In genomic region chr17:869067-869466, GRCh38 we compare ENCODE assay signal across 11 cellular contexts.
DNase-seq lines count a peak whose midpoint lies in the region; ATAC-seq and TF ChIP-seq lines count a peak whose summit lies in the region.
"Had no signal": no experiment of that assay in that cellular context is flagged by ENCODE, and none has a peak within 500 bp of the region (broad histone marks: within the 10 kb centered on the region; RNA-seq: fewer than 3 reads in every experiment).

No MANE protein-coding gene starts in this region.

- no peak for TF ChIP-seq CTCF in AG10803 (conservative IDR thresholded peaks at IDR 0.05; ENCODE audit: low read length)
- no peak for TF ChIP-seq CTCF in adrenal gland (IDR thresholded peaks at IDR 0.05)
- TF ChIP-seq CTCF in right atrium auricular region (IDR thresholded peaks at IDR 0.05), result no peak
- TF ChIP-seq CTCF in GM10248 (IDR thresholded peaks at IDR 0.05; ENCODE audit: control extremely low read depth, extremely low read depth, low read depth, missing control alignments), result no peak
- no peak for TF ChIP-seq CTCF in A673 (conservative IDR thresholded peaks at IDR 0.05; ENCODE audit: low read depth, low read length)

- POLR2A ChIA-PET in GM10248 (lab: Yijun Ruan, JAX) (no interaction called here), A673 (lab: Charles Lee; ENCODE audit: low non-redundant PET) (no interaction called here)

- no peak for TF ChIP-seq POLR2A in adrenal gland (IDR thresholded peaks at IDR 0.05)

- no peaks in the 10 kb centered on the region for H3K36me3 ChIP-seq in adrenal gland (replicated peaks in 1 of 2)
- no peaks in the 10 kb centered on the region for H3K36me3 ChIP-seq in right atrium auricular region
- H3K36me3 ChIP-seq in rectal smooth muscle tissue (ENCODE audit: control insufficient read depth, insufficient read depth, low read length), result no peaks in the 10 kb centered on the region
- H3K36me3 ChIP-seq in A673 (ENCODE audit: insufficient read depth, low read length, poor library complexity, severe bottlenecking), result no peaks in the 10 kb centered on the region

- H3K27me3 ChIP-seq in adrenal gland (no peaks in the 10 kb centered on the region), right atrium auricular region (no peaks in the 10 kb centered on the region), rectal smooth muscle tissue (ENCODE audit: control insufficient read depth, insufficient read depth, low read length) (no peaks in the 10 kb centered on the region), A673 (replicated peaks; ENCODE audit: insufficient read depth, low read depth, low read length, poor library complexity) (peaks cover 32% of the 10 kb centered on the region)

- no peak for ATAC-seq in T-helper 17 cell
- ATAC-seq: K562 had no signal

- H3K4me3 ChIP-seq in AG10803 (ENCODE audit: low read length) (peak overlapping the region; percentile 26), adrenal gland (no peak overlapping the region), right atrium auricular region (no peak overlapping the region), rectal smooth muscle tissue (ENCODE audit: low read length) (no peak overlapping the region), A673 (ENCODE audit: low read depth, low read length, poor library complexity, severe bottlenecking) (no peak overlapping the region)
- H3K4me3 ChIP-seq: K562 had no signal

- BruUV-seq in A673 (replicated peaks; lab: Mats Ljungman, UMichigan), result no TSS peak

- 26 to 44% (median 30%) methylated on average over 5 to 7 of the region's 7 CpGs for WGBS in adrenal gland, 4 donors

- no peak overlapping the region for H3K4me3 Mint-ChIP-seq in T-helper 17 cell

- H3K9ac ChIP-seq in rectal smooth muscle tissue (ENCODE audit: low read length), result no peak overlapping the region

- DNase-seq in AG10803 (ENCODE audit: low read depth) (peak; percentile 82), adrenal gland (peak in 6 of 7 donors; percentile 67 to 86 (median 80)), right atrium auricular region (ENCODE audit: low spot score) (peak; percentile 88), T-helper 17 cell (no peak), NCI-H146 treated with DMSO at 0.1 percent for 48 hours (lab: John Stamatoyannopoulos, UW; ENCODE audit: unreplicated experiment) (no peak), GM10248 (ENCODE audit: extremely low spot score) (no peak), A673 (ENCODE audit: low spot score) (no peak)
- DNase-seq: activated CD4-positive, alpha-beta T cell treated with anti-CD3 and anti-CD28 coated beads for 48 hours had no signal

- peaks cover 48% of the 10 kb centered on the region for H3K27me3 Mint-ChIP-seq in T-helper 17 cell
- H3K27me3 Mint-ChIP-seq: brain had no signal

- H3K9me3 ChIP-seq in adrenal gland (replicated peaks in 1 of 3) (no peaks in the 10 kb centered on the region), right atrium auricular region (no peaks in the 10 kb centered on the region), T-helper 17 cell (ENCODE audit: control insufficient read depth, low read length, poor library complexity, severe bottlenecking) (no peaks in the 10 kb centered on the region), A673 (ENCODE audit: low read depth, low read length, poor library complexity, severe bottlenecking) (no peaks in the 10 kb centered on the region)

- peaks cover 0 to 22% of the 10 kb centered on the region in 2 donors for H3K4me1 ChIP-seq in adrenal gland (replicated peaks in 1 of 2)
- peaks cover 0 to 29% of the 10 kb centered on the region in 2 donors for H3K4me1 ChIP-seq in right atrium auricular region
- peaks cover 44% of the 10 kb centered on the region for H3K4me1 ChIP-seq in rectal smooth muscle tissue (ENCODE audit: control insufficient read depth, insufficient read depth, low read length)
- H3K4me1 ChIP-seq in A673 (ENCODE audit: insufficient read depth, low read length, poor library complexity, severe bottlenecking), result no peaks in the 10 kb centered on the region

- CTCF ChIA-PET in GM10248 (lab: Yijun Ruan, JAX), result no interaction called here
- CTCF ChIA-PET in A673 (lab: Charles Lee), result interaction anchor here (0.6 kb wide), 1 partner anchor 483 kb away, joined by 3 read pairs; no protein-coding TSS in a partner anchor

- peaks cover 2% of the 10 kb centered on the region for H3K4me1 Mint-ChIP-seq in T-helper 17 cell

- peak overlapping the region in 3 of 5 donors; percentile 20 to 86 (median 80) for H3K27ac ChIP-seq in adrenal gland
- peak overlapping the region; percentile 82 for H3K27ac ChIP-seq in right atrium auricular region
- H3K27ac ChIP-seq in rectal smooth muscle tissue (ENCODE audit: low read depth, low read length), result peak overlapping the region; percentile 91
- no peak overlapping the region for H3K27ac ChIP-seq in A673 (ENCODE audit: low read depth, low read length, poor library complexity, severe bottlenecking)

- intact Hi-C loops in adrenal gland (cut with DNase I), result no loop called here
- intact Hi-C loops in A673 (cut with micrococcal nuclease; ENCODE audit: unreplicated experiment), result no loop called here

- H3K36me3 Mint-ChIP-seq in T-helper 17 cell (ENCODE audit: low read depth), result peaks cover 6% of the 10 kb centered on the region

- no peak overlapping the region for H3K27ac Mint-ChIP-seq in T-helper 17 cell

Comparison
In these comparisons a context has a peak if more than half of its experiments do, and no peak if none do; other contexts are left out.
1. DNase-seq: peak in AG10803 (single experiment), adrenal gland (6 of 7) and right atrium auricular region (single experiment); none in T-helper 17 cell (0 of 3), NCI-H146 treated with DMSO at 0.1 percent for 48 hours (single experiment), GM10248 (single experiment) and A673 (single experiment).